In the genomic region with DNA sequence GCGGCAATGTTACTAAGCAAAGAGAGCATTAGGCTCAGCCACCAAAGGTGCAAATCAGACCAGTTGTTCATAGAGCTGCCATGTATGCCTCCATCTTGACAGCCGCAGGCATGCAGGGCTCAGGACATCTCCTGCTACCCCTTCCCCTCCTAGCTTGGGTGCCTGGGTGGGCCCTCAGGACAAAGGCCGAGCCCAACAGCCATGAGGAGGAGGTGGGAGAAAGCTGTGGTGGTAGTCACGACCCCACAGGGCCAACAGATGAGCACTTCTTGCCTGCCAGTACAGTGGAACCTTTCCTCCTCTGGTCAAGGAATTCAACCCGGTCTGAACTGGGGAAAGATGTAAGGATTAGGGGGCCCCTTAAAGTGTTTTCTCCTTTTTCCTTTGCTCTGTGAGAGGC, we compare ENCODE assay signal across 8 cellular contexts.
"Had no signal": no experiment of that assay in that cellular context is flagged by ENCODE, and none has a peak within 500 bp of the region (broad histone marks: within the 10 kb centered on the region; RNA-seq: fewer than 3 reads in every experiment).

No MANE protein-coding gene starts in this region.

- H3K4me1 ChIP-seq: HAP-1 had no signal

- H3K9me3 ChIP-seq: HAP-1 had no signal

- H3K36me3 ChIP-seq: HAP-1 had no signal

- H3K4me3 ChIP-seq: GM23338, HAP-1 had no signal

- H3K27ac Mint-ChIP-seq: GM23338, HFFc6, IgD-negative memory B cell had no signal

- H3K36me3 Mint-ChIP-seq: IgD-negative memory B cell had no signal

- H3K4me2 ChIP-seq: GM23338 had no signal

- ATAC-seq: GM23338, HCT116, HepG2 had no signal

- DNase-seq: H7, HFFc6, KBM-7 had no signal

- H3K27me3 Mint-ChIP-seq: IgD-negative memory B cell had no signal

- H3K4me3 Mint-ChIP-seq: GM23338, HFFc6 had no signal

- H2AFZ ChIP-seq: GM23338 had no signal
